ENCODE assay signal across 1 cellular context in genomic region chr22:30890689-30891442, GRCh38.
TF ChIP-seq lines count a peak whose summit lies in the region.

No MANE protein-coding gene starts in this region.

TF ChIP-seq in HepG2, 621 proteins besides CTCF, POLR2A, EP300 and RAD21 (continued from another document):
- no peak for TF ChIP-seq ZBTB14 (CRISPR knock-in tag; IDR thresholded peaks at IDR 0.05)
